ENCODE assay signal across 9 cellular contexts in the genomic region with DNA sequence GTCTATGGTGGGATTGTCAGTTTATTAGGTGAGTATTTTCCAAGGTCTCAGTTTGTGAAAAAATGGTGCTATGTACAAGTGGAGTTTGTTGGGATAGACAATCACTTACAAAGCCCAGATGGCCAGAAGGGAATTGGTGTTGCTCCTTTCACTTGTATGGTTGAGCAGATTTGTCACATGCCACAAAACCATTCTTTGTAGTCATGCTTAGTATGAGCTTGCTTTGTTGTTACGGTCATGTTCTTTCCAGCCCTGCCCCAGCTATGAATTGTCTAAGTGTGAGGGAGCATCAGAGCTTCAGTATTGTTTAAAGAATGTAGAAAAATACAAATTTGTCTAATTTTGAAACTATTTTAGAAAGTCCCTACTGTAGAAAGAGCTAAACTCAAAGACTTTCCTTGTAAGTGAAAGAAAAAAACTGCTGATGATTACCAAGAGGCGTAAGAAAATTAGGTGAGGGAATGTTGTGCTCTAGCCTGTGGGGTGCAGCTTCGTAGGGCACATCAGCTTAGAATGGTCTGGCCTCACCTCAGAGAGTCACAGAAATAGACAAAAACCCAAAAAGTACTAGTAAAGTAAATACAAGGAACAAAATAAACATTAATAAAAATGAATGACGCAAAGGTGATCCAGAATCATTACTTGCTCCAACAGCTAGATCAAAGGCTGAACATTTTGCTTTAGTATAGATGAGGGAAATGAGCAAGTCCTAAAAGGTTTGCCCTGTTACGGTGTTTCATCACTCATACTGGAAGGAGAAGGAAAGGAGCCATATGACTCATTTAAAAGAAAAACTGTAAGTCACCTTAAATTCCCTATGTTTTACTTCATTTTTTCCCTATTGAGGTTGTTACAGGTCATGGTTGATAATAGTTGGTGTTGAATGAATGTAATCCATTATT. TPM values are rescaled to one million over a fixed set of nuclear protein-coding genes. Genes with fewer than 3 reads are reported as not detected.
A peak's percentile ranks its signal among the peaks of the same experiment; 100 is the strongest.
DNase-seq lines count a peak whose midpoint lies in the region; ATAC-seq and TF ChIP-seq lines count a peak whose summit lies in the region.
"Had no signal": no experiment of that assay in that cellular context is flagged by ENCODE, and none has a peak within 500 bp of the region (broad histone marks: within the 10 kb centered on the region; RNA-seq: fewer than 3 reads in every experiment).

No MANE protein-coding gene starts in this region.

- no peak for TF ChIP-seq POLR2A in body of pancreas (IDR thresholded peaks at IDR 0.05)

- H3K9me3 Mint-ChIP-seq in effector memory CD8-positive, alpha-beta T cell: peaks cover 0 to 2% of the 10 kb centered on the region in 2 donors

- no peaks in the 10 kb centered on the region for H3K27me3 ChIP-seq in H7 (ENCODE audit: control insufficient read depth, insufficient read depth, low read length)
- no peaks in the 10 kb centered on the region for H3K27me3 ChIP-seq in body of pancreas

- H3K36me3 Mint-ChIP-seq in effector memory CD8-positive, alpha-beta T cell (ENCODE audit: insufficient read depth): peaks cover 17% of the 10 kb centered on the region

- no peak overlapping the region for H3K4me3 ChIP-seq in H7 (ENCODE audit: insufficient read depth, low read depth, low read length)
- H3K4me3 ChIP-seq in body of pancreas: no peak overlapping the region

- H3K27me3 Mint-ChIP-seq in effector memory CD8-positive, alpha-beta T cell: no peaks in the 10 kb centered on the region

- peak overlapping the region; percentile 94 to 100 for H3K27ac Mint-ChIP-seq in effector memory CD8-positive, alpha-beta T cell

- ATAC-seq in GM18907 (IDR thresholded peaks at IDR 0.05; ENCODE audit: unreplicated experiment) (peak; percentile 57), body of pancreas (no peak), GM21529 (IDR thresholded peaks at IDR 0.05; ENCODE audit: unreplicated experiment) (no peak)
- peak; percentile 52 for ATAC-seq in effector memory CD8-positive, alpha-beta T cell (replicated peaks)

- H3K9me3 ChIP-seq in body of pancreas: no peaks in the 10 kb centered on the region

- 86 to 89% methylated on average over 5 of the region's 5 CpGs for WGBS in body of pancreas, 2 donors

- intact Hi-C loops in body of pancreas (cut with DNase I): loop anchor here (10.0 kb wide), 1 partner anchor 206 kb away; no protein-coding TSS in a partner anchor

- peaks cover 34 to 50% of the 10 kb centered on the region in 2 donors for H3K4me1 Mint-ChIP-seq in effector memory CD8-positive, alpha-beta T cell (ENCODE audit: low read depth in 2 of 2)

- TF ChIP-seq CTCF in body of pancreas (IDR thresholded peaks at IDR 0.05): no peak

- peaks cover 27% of the 10 kb centered on the region for H3K36me3 ChIP-seq in H7 (replicated peaks; ENCODE audit: control insufficient read depth, insufficient read depth, low read length)
- no peaks in the 10 kb centered on the region for H3K36me3 ChIP-seq in body of pancreas (replicated peaks in 1 of 2; ENCODE audit: insufficient read depth in 1 of 2, low read depth in 2 of 2)

- H3K4me3 Mint-ChIP-seq in effector memory CD8-positive, alpha-beta T cell: peak overlapping the region; percentile 69 to 74

- peaks cover 45% of the 10 kb centered on the region for H3K4me1 ChIP-seq in body of pancreas

- DNase-seq in M059J (ENCODE audit: low read depth): peak; percentile 71
- DNase-seq in effector memory CD8-positive, alpha-beta T cell: no peak
- peak; percentile 82 for DNase-seq in pons (ENCODE audit: low spot score)
- no peak for DNase-seq in H7
- no peak for DNase-seq in body of pancreas
- no peak for DNase-seq in stimulated activated CD4-positive, alpha-beta T cell treated with anti-CD3 and anti-CD28 coated beads, Interleukin-2, amount 100 ng/mL, for 48 hours
- DNase-seq: retina had no signal

- peak overlapping the region in 2 of 4 donors; percentile 12 to 21 for H3K27ac ChIP-seq in body of pancreas

RNA-seq across cellular contexts. Expression of a gene that starts 9.2 kb away (rescaled TPM):
- total RNA-seq in M059J (2014; rRNA removed; shearing (Covaris generic)): 113 and 126 TPM in 2 replicates
- 329 and 333 TPM in 2 replicates for total RNA-seq in H7 (2014; rRNA removed; shearing (Covaris generic))
- total RNA-seq in body of pancreas: 10 to 100 TPM; 17.1 to 23.1 TPM

Comparison
In these comparisons a context has a peak if more than half of its experiments do, and no peak if none do; other contexts are left out.
1. ATAC-seq: peak in GM18907 (single experiment) and effector memory CD8-positive, alpha-beta T cell (single experiment); none in body of pancreas (single experiment) and GM21529 (single experiment).
2. DNase-seq: peak in M059J (single experiment) and pons (single experiment); none in effector memory CD8-positive, alpha-beta T cell (0 of 3), H7 (single experiment), body of pancreas (0 of 4) and stimulated activated CD4-positive, alpha-beta T cell treated with anti-CD3 and anti-CD28 coated beads, Interleukin-2, amount 100 ng/mL, for 48 hours (0 of 2).